21 cellular contexts compared by ENCODE assay signal in the genomic region with DNA sequence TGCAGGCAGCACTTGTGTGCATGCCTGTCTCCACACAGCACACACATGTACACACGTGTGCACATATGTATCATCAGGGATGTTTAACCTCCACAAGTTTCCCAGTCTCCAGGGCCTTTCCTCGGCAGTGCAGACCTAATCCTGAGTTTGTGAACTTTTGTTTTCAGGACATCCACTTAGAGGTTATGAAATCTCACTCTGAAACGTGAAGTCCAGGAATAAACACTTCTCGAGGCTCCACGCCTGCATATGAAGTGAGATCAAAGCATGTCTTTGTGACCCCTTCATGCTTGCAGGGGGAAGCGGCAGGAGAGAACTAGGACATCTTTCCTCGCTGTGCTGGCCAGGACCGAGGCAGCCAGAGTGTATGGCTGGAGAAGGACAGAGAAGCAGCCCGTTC. TPM values are rescaled to one million over a fixed set of nuclear protein-coding genes. Genes with fewer than 3 reads are reported as not detected.
DNase-seq lines count a peak whose midpoint lies in the region; ATAC-seq and TF ChIP-seq lines count a peak whose summit lies in the region.
"Had no signal": no experiment of that assay in that cellular context is flagged by ENCODE, and none has a peak within 500 bp of the region (broad histone marks: within the 10 kb centered on the region; RNA-seq: fewer than 3 reads in every experiment).

No MANE protein-coding gene starts in this region.

- no peaks in the 10 kb centered on the region; the same call in 1 of the 2 replicates for H3K9me3 ChIP-seq in AG04450 (ENCODE audit: control insufficient read depth, insufficient read depth, low read length)
- no peaks in the 10 kb centered on the region for H3K9me3 ChIP-seq in adipocyte (ENCODE audit: control insufficient read depth, low read length)
- H3K9me3 ChIP-seq in osteoblast (ENCODE audit: low read depth, low read length), result no peaks in the 10 kb centered on the region
- H3K9me3 ChIP-seq: prostate gland, spleen had no signal

- H3K4me1 Mint-ChIP-seq in glutamatergic neuron (ENCODE audit: low read depth, unreplicated experiment), result peaks cover 5% of the 10 kb centered on the region

- H3K4me3 Mint-ChIP-seq in glutamatergic neuron (ENCODE audit: unreplicated experiment), result no peak overlapping the region
- H3K4me3 Mint-ChIP-seq: activated naive CD8-positive, alpha-beta T cell; CD4-positive, alpha-beta memory T cell; nephron progenitor cell had no signal

- H4K20me1 ChIP-seq in osteoblast (ENCODE audit: insufficient read depth, low read length), result peaks cover 2% of the 10 kb centered on the region

- peaks cover 28% of the 10 kb centered on the region for H3K4me1 ChIP-seq in adipocyte (ENCODE audit: control insufficient read depth, insufficient read depth, low read length)
- H3K4me1 ChIP-seq in osteoblast (ENCODE audit: insufficient read depth, low read length), result peaks cover 37% of the 10 kb centered on the region
- H3K4me1 ChIP-seq: prostate gland had no signal

- POLR2A ChIA-PET in AG04450 (lab: Yijun Ruan, JAX), result interaction anchor here (0.6 to 1.4 kb wide), 3 partner anchors 22 to 241 kb away, joined by 3 to 9 read pairs (median 4); no protein-coding TSS in a partner anchor

- peaks cover 10% of the 10 kb centered on the region for H3K27me3 Mint-ChIP-seq in glutamatergic neuron (ENCODE audit: unreplicated experiment)
- H3K27me3 Mint-ChIP-seq: activated naive CD8-positive, alpha-beta T cell had no signal

- no peak for ATAC-seq in HG02610 (IDR thresholded peaks at IDR 0.05; ENCODE audit: unreplicated experiment)

- H3K27ac ChIP-seq in AG04450 (ENCODE audit: low read depth, low read length) (peak overlapping the region; percentile 70), osteoblast (ENCODE audit: low read depth, low read length) (peak overlapping the region; percentile 78)
- H3K27ac ChIP-seq: dorsolateral prefrontal cortex, hepatocyte, spleen had no signal

- DNase-seq in AG04450 (ENCODE audit: low read depth, low spot score), result no peak
- no peak for DNase-seq in adipocyte (ENCODE audit: low read depth)
- DNase-seq in fibroblast of peridontal ligament (ENCODE audit: extremely low read depth), result peak; percentile 24
- DNase-seq in osteoblast (ENCODE audit: insufficient read length, low spot score, missing footprints), result no peak
- DNase-seq in GM10266 (ENCODE audit: extremely low spot score), result no peak
- no peak for DNase-seq in activated CD4-positive, alpha-beta T cell treated with anti-CD3 and anti-CD28 coated beads for 4 hours
- no peak for DNase-seq in glutamatergic neuron
- DNase-seq: activated T-cell treated with anti-CD3 and anti-CD28 coated beads, Interleukin-2, amount 50 U/mL, for 48 hours; CD4-positive, alpha-beta memory T cell; DND-41; dorsolateral prefrontal cortex; mesendoderm; NCI-H1694; nephron progenitor cell; spleen; stimulated activated CD8-positive, alpha-beta memory T cell treated with anti-CD3 and anti-CD28 coated beads, Interleukin-4, amount 100 ng/mL, for 48 hours had no signal

- peaks cover 6% of the 10 kb centered on the region for H3K9me3 Mint-ChIP-seq in glutamatergic neuron (ENCODE audit: unreplicated experiment)
- H3K9me3 Mint-ChIP-seq: nephron progenitor cell had no signal

- TF ChIP-seq CTCF in AG04450 (IDR thresholded peaks at IDR 0.05; ENCODE audit: low read depth, low read length) (no peak), osteoblast (IDR thresholded peaks at IDR 0.05; ENCODE audit: extremely low read depth, low read depth, low read length) (no peak), GM10266 (IDR thresholded peaks at IDR 0.05; ENCODE audit: control insufficient read depth, insufficient read depth, low read depth, missing control alignments) (no peak), glutamatergic neuron (IDR thresholded peaks at IDR 0.05; ENCODE audit: partially characterized antibody, unreplicated experiment) (no peak)

- CTCF ChIA-PET in AG04450 (lab: Charles Lee), result no interaction called here

- H3K27ac Mint-ChIP-seq in glutamatergic neuron (ENCODE audit: unreplicated experiment), result no peak overlapping the region
- H3K27ac Mint-ChIP-seq: activated naive CD8-positive, alpha-beta T cell; CD4-positive, alpha-beta memory T cell had no signal

- H3K9ac ChIP-seq in adipocyte (ENCODE audit: low read length), result peak overlapping the region; percentile 28

- no peak overlapping the region for H2AFZ ChIP-seq in osteoblast (ENCODE audit: low read length)
- H2AFZ ChIP-seq: hepatocyte had no signal

- no peaks in the 10 kb centered on the region for H3K36me3 ChIP-seq in adipocyte (ENCODE audit: control insufficient read depth, insufficient read depth, low read length, severe bottlenecking)
- H3K36me3 ChIP-seq in osteoblast (ENCODE audit: insufficient read depth, low read length), result no peaks in the 10 kb centered on the region
- H3K36me3 ChIP-seq: prostate gland, spleen had no signal

- H3K79me2 ChIP-seq in osteoblast (ENCODE audit: insufficient read depth, low read length), result peaks cover 33% of the 10 kb centered on the region
- H3K79me2 ChIP-seq: hepatocyte had no signal

- peak overlapping the region; percentile 50 for H3K4me2 ChIP-seq in osteoblast (ENCODE audit: insufficient read depth, low read length)
- H3K4me2 ChIP-seq: hepatocyte had no signal

- H3K27me3 ChIP-seq in AG04450 (ENCODE audit: control insufficient read depth, insufficient read depth, low read length) (no peaks in the 10 kb centered on the region), adipocyte (replicated peaks; ENCODE audit: control insufficient read depth, insufficient read depth, low read length) (peaks cover 3% of the 10 kb centered on the region), osteoblast (ENCODE audit: insufficient read depth, low read length) (no peaks in the 10 kb centered on the region)
- H3K27me3 ChIP-seq: dorsolateral prefrontal cortex, hepatocyte had no signal

- no peaks in the 10 kb centered on the region for H3K36me3 Mint-ChIP-seq in glutamatergic neuron (ENCODE audit: unreplicated experiment)
- H3K36me3 Mint-ChIP-seq: activated naive CD8-positive, alpha-beta T cell; CD4-positive, alpha-beta memory T cell had no signal

- H3K4me3 ChIP-seq in AG04450 (ENCODE audit: low read depth, low read length), result no peak overlapping the region
- H3K4me3 ChIP-seq in adipocyte (ENCODE audit: low read length), result no peak overlapping the region
- no peak overlapping the region for H3K4me3 ChIP-seq in osteoblast (ENCODE audit: insufficient read depth, low read length)
- H3K4me3 ChIP-seq: dorsolateral prefrontal cortex, hepatocyte, prostate gland, spleen had no signal

RNA-seq across cellular contexts. Expression of a gene that starts 3.1 kb away (rescaled TPM):
- polyA plus RNA-seq in AG04450 (2011; rRNA removed), result 2.3 and 2.4 TPM in 2 replicates
- 3.3 and 3.7 TPM in 2 replicates for polyA minus RNA-seq in AG04450 (2011; rRNA and poly(A)+ RNA removed)
- total RNA-seq in osteoblast (52.5 and 57.2 TPM in 2 replicates), glutamatergic neuron (ENCODE audit: unreplicated experiment) (3.2 TPM)
- total RNA-seq: CD4-positive, alpha-beta memory T cell; epithelial cell of proximal tubule had no signal
- polyA plus RNA-seq: CD4-positive, alpha-beta memory T cell had no signal

Comparison
In these comparisons a context has a peak if more than half of its experiments do, and no peak if none do; other contexts are left out.
1. RNA of a gene that starts 3.1 kb away (total RNA-seq): 52.5 to 57.2 TPM in osteoblast; 3.2 TPM in glutamatergic neuron (single experiment); every median in the first group is over 10 times any median in the second.